21 cellular contexts compared by ENCODE assay signal in the genomic region with DNA sequence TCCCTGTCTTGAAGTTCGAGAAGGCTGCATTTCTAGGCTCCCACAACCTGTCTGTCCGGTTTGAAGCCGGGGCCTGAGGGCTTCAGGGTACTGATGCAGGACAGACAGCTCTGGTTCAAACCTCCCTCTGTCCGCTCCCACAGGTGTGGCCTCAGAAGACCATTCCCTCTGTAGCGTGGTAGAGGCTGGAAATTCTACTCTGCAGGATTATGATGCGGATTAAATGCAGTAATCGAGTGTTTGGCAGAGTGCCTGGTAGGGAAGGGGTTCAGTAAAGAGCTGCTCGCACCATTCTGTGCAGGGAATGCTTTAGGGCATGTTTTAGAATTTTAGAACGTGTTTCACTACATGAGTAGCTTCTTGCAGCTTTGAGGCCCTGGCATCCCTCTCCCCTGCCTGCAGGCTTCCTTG. TPM values are rescaled to one million over a fixed set of nuclear protein-coding genes. Genes with fewer than 3 reads are reported as not detected.
A peak's percentile ranks its signal among the peaks of the same experiment; 100 is the strongest.
DNase-seq lines count a peak whose midpoint lies in the region; ATAC-seq and TF ChIP-seq lines count a peak whose summit lies in the region.
"Had no signal": no experiment of that assay in that cellular context is flagged by ENCODE, and none has a peak within 500 bp of the region (broad histone marks: within the 10 kb centered on the region; RNA-seq: fewer than 3 reads in every experiment).

No MANE protein-coding gene starts in this region.

- H3K4me3 ChIP-seq in A673 (ENCODE audit: low read depth, low read length, poor library complexity, severe bottlenecking) = no peak overlapping the region
- H3K4me3 ChIP-seq: MG63 had no signal

- no peaks in the 10 kb centered on the region for H3K36me3 ChIP-seq in A673 (ENCODE audit: insufficient read depth, low read length, poor library complexity, severe bottlenecking)
- H3K36me3 ChIP-seq: brain microvascular endothelial cell had no signal

- POLR2A ChIA-PET in A673 (lab: Charles Lee; ENCODE audit: low non-redundant PET) = no interaction called here

- peaks cover 19% of the 10 kb centered on the region for H3K4me1 ChIP-seq in A673 (ENCODE audit: insufficient read depth, low read length, poor library complexity, severe bottlenecking)

- no peaks in the 10 kb centered on the region for H3K36me3 Mint-ChIP-seq in T-helper 17 cell (ENCODE audit: low read depth)
- H3K36me3 Mint-ChIP-seq: activated naive CD4-positive, alpha-beta T cell treated with anti-CD3 and anti-CD28 coated beads, Interleukin-2, amount 10 ng/mL, durations not matched to agents 7 days and 5 days had no signal

- peak overlapping the region; percentile 19 for H3K27ac Mint-ChIP-seq in T-helper 17 cell
- H3K27ac Mint-ChIP-seq: activated CD4-positive, alpha-beta T cell treated with anti-CD3 and anti-CD28 coated beads, Interleukin-2, amount 10 ng/mL, durations not matched to agents 24 days and 14 days had no signal

- BruUV-seq in A673 (replicated peaks; lab: Mats Ljungman, UMichigan) = no TSS peak

- H3K9me3 ChIP-seq in A673 (ENCODE audit: low read depth, low read length, poor library complexity, severe bottlenecking) = no peaks in the 10 kb centered on the region
- no peaks in the 10 kb centered on the region for H3K9me3 ChIP-seq in T-helper 17 cell (ENCODE audit: control insufficient read depth, low read length, poor library complexity, severe bottlenecking)
- H3K9me3 ChIP-seq: MG63 had no signal

- CTCF ChIA-PET in A673 (lab: Charles Lee) = no interaction called here

- DNase-seq in A673 (ENCODE audit: low spot score) (peak; percentile 74), HPDE6-E6E7 (ENCODE audit: extremely low spot score) (peak; percentile 50), T-helper 17 cell (no peak), islet precursor cell (peak; percentile 90), NCI-H1694 treated with DMSO at 0.1 percent for 48 hours (lab: John Stamatoyannopoulos, UW) (no peak), NCI-H2196 treated with DMSO at 0.1 percent for 48 hours (lab: John Stamatoyannopoulos, UW; ENCODE audit: unreplicated experiment) (no peak)
- DNase-seq: activated CD4-positive, alpha-beta T cell treated with anti-CD3 and anti-CD28 coated beads, Interleukin-2, amount 10 ng/mL, durations not matched to agents 24 days and 14 days; activated naive CD4-positive, alpha-beta T cell treated with anti-CD3 and anti-CD28 coated beads, Interleukin-2, amount 10 ng/mL, durations not matched to agents 7 days and 5 days; brain microvascular endothelial cell; H7; hippocampal formation; left cardiac atrium; MG63; NCI-H2029; nucleus accumbens; stimulated activated CD4-positive, alpha-beta T cell treated with anti-CD3 and anti-CD28 coated beads, Interleukin-2, amount 100 ng/mL, for 24 hours; T-helper 9 cell had no signal

- H3K27me3 Mint-ChIP-seq in T-helper 17 cell = no peaks in the 10 kb centered on the region
- H3K27me3 Mint-ChIP-seq: activated CD4-positive, alpha-beta T cell treated with anti-CD3 and anti-CD28 coated beads, Interleukin-2, amount 10 ng/mL, durations not matched to agents 24 days and 14 days; activated naive CD4-positive, alpha-beta T cell treated with anti-CD3 and anti-CD28 coated beads, Interleukin-2, amount 10 ng/mL, durations not matched to agents 7 days and 5 days had no signal

- peak overlapping the region; percentile 33 for H3K27ac ChIP-seq in A673 (ENCODE audit: low read depth, low read length, poor library complexity, severe bottlenecking)
- H3K27ac ChIP-seq: brain microvascular endothelial cell had no signal

- H3K27me3 ChIP-seq in A673 (replicated peaks; ENCODE audit: insufficient read depth, low read depth, low read length, poor library complexity) = no peaks in the 10 kb centered on the region
- H3K27me3 ChIP-seq: brain microvascular endothelial cell, MG63 had no signal

- ATAC-seq in T-helper 17 cell (no peak), HG03175 (IDR thresholded peaks at IDR 0.05; ENCODE audit: unreplicated experiment) (no peak), GM18867 (IDR thresholded peaks at IDR 0.05; ENCODE audit: unreplicated experiment) (no peak)
- ATAC-seq: left cardiac atrium, Right ventricle myocardium inferior, sciatic nerve had no signal

- no peak for TF ChIP-seq CTCF in A673 (conservative IDR thresholded peaks at IDR 0.05; ENCODE audit: low read depth, low read length)

- no peak overlapping the region for H3K4me3 Mint-ChIP-seq in T-helper 17 cell
- H3K4me3 Mint-ChIP-seq: activated CD4-positive, alpha-beta T cell treated with anti-CD3 and anti-CD28 coated beads, Interleukin-2, amount 10 ng/mL, durations not matched to agents 24 days and 14 days; activated naive CD4-positive, alpha-beta T cell treated with anti-CD3 and anti-CD28 coated beads, Interleukin-2, amount 10 ng/mL, durations not matched to agents 7 days and 5 days had no signal

- intact Hi-C loops in A673 (cut with micrococcal nuclease; ENCODE audit: unreplicated experiment) = no loop called here

- peaks cover 32% of the 10 kb centered on the region for H3K4me1 Mint-ChIP-seq in T-helper 17 cell

RNA-seq across cellular contexts. Expression of a gene that starts 30.5 kb away (rescaled TPM):
- total RNA-seq in A673 (2021) (33.6 and 34.0 TPM in 2 replicates), T-helper 17 cell (10 to 100 TPM; 15.2 to 20.9 TPM)

RNA-seq across cellular contexts. Expression of a gene that starts 37.3 kb away (rescaled TPM):
- total RNA-seq in A673 (2021) (0.30 and 0.37 TPM in 2 replicates), T-helper 17 cell (under 1 TPM; 0.57 to 0.97 TPM)
- total RNA-seq: Right ventricle myocardium inferior, sciatic nerve had no signal

RNA-seq across cellular contexts. Expression of a gene that starts 44.4 kb away (rescaled TPM):
- total RNA-seq in A673 (2021) (34.0 and 34.5 TPM in 2 replicates), T-helper 17 cell (1 to 10 TPM; 8.8 TPM)

RNA-seq across cellular contexts. Expression of a gene that starts 47.2 kb away (rescaled TPM):
- total RNA-seq in A673 (2021) (2.9 and 3.0 TPM in 2 replicates), T-helper 17 cell (1 to 10 TPM; 3.4 to 3.5 TPM)

RNA-seq across cellular contexts. Expression of a gene that starts 54.6 kb away (rescaled TPM):
- 5.8 and 8.8 TPM in 2 replicates for total RNA-seq in A673 (2021)
- 10 to 100 TPM; 47.5 to 61.2 TPM for total RNA-seq in T-helper 17 cell

Comparison
In these comparisons a context has a peak if more than half of its experiments do, and no peak if none do; other contexts are left out.
1. DNase-seq: peak in A673 (single experiment), HPDE6-E6E7 (single experiment) and islet precursor cell (single experiment); none in T-helper 17 cell (0 of 3), NCI-H1694 treated with DMSO at 0.1 percent for 48 hours (single experiment) and NCI-H2196 treated with DMSO at 0.1 percent for 48 hours (single experiment).